ENCODE assay signal across 23 cellular contexts in genomic region chr6:32608374-32608773, GRCh38. TPM values are rescaled to one million over a fixed set of nuclear protein-coding genes. Genes with fewer than 3 reads are reported as not detected.
DNase-seq lines count a peak whose midpoint lies in the region; ATAC-seq and TF ChIP-seq lines count a peak whose summit lies in the region.
"Had no signal": no experiment of that assay in that cellular context is flagged by ENCODE, and none has a peak within 500 bp of the region (broad histone marks: within the 10 kb centered on the region; RNA-seq: fewer than 3 reads in every experiment).

No MANE protein-coding gene starts in this region.

- H3K4me1 ChIP-seq in endodermal cell (ENCODE audit: control insufficient read depth, insufficient read depth, low read length) (no peaks in the 10 kb centered on the region), right lobe of liver (no peaks in the 10 kb centered on the region)
- H3K4me1 ChIP-seq: A549, left ventricle myocardium inferior had no signal

- no peak overlapping the region for H3K9ac ChIP-seq in endodermal cell (ENCODE audit: extremely low read depth, low read length, poor library complexity, severe bottlenecking)

- peaks cover 23% of the 10 kb centered on the region for H3K4me1 Mint-ChIP-seq in activated CD8-positive, alpha-beta T cell treated with anti-CD3 and anti-CD28 coated beads for 36 hours (ENCODE audit: low read depth)
- peaks cover 11% of the 10 kb centered on the region for H3K4me1 Mint-ChIP-seq in activated CD8-positive, alpha-beta T cell treated with anti-CD3 and anti-CD28 coated beads, Interleukin-2, amount 10 ng/mL, durations not matched to agents 7 days and 5 days (ENCODE audit: low read depth)
- H3K4me1 Mint-ChIP-seq in IgD-negative memory B cell (peaks cover 15 to 45% (median 35%) of the 10 kb centered on the region in 3 donors), endodermal cell (no peaks in the 10 kb centered on the region), glutamatergic neuron (ENCODE audit: low read depth, unreplicated experiment) (no peaks in the 10 kb centered on the region)
- peaks cover 52% of the 10 kb centered on the region for H3K4me1 Mint-ChIP-seq in stimulated activated memory B cell treated with anti-CD40 and anti-IgM and Interleukin-4, amounts not matched to agents 10 μg/mL and 1 μg/mL and 100 μg/mL, for 72 hours

- H3K27me3 Mint-ChIP-seq in activated CD8-positive, alpha-beta T cell treated with anti-CD3 and anti-CD28 coated beads for 36 hours = peaks cover 3% of the 10 kb centered on the region
- peaks cover 17% of the 10 kb centered on the region for H3K27me3 Mint-ChIP-seq in activated CD8-positive, alpha-beta T cell treated with anti-CD3 and anti-CD28 coated beads, Interleukin-2, amount 10 ng/mL, durations not matched to agents 7 days and 5 days (ENCODE audit: low read depth)
- H3K27me3 Mint-ChIP-seq in IgD-negative memory B cell (no peaks in the 10 kb centered on the region), endodermal cell (ENCODE audit: insufficient read depth) (peaks cover 6% of the 10 kb centered on the region), glutamatergic neuron (ENCODE audit: unreplicated experiment) (no peaks in the 10 kb centered on the region)
- H3K27me3 Mint-ChIP-seq in stimulated activated memory B cell treated with anti-CD40 and anti-IgM and Interleukin-4, amounts not matched to agents 10 μg/mL and 1 μg/mL and 100 μg/mL, for 72 hours = no peaks in the 10 kb centered on the region
- H3K27me3 Mint-ChIP-seq: effector memory CD8-positive, alpha-beta T cell had no signal

- intact Hi-C loops in activated CD8-positive, alpha-beta T cell treated with anti-CD3 and anti-CD28 coated beads for 36 hours (cut with micrococcal nuclease) = no loop called here
- intact Hi-C loops in right lobe of liver (cut with DNase I) = no loop called here

- H3K9me3 ChIP-seq in endodermal cell (ENCODE audit: control insufficient read depth, low read length) (peaks cover 7% of the 10 kb centered on the region), right lobe of liver (no peaks in the 10 kb centered on the region)
- H3K9me3 ChIP-seq: A549, left ventricle myocardium inferior, mucosa of descending colon, upper lobe of left lung had no signal

- CTCF ChIA-PET in activated CD8-positive, alpha-beta T cell treated with anti-CD3 and anti-CD28 coated beads for 36 hours (lab: Charles Lee) = no interaction called here
- CTCF ChIA-PET in activated CD8-positive, alpha-beta T cell treated with anti-CD3 and anti-CD28 coated beads, Interleukin-2, amount 10 ng/mL, durations not matched to agents 7 days and 5 days (lab: Charles Lee) = interaction anchor here (1.8 kb wide), 1 partner anchor 83 kb away, joined by 3 read pairs; no protein-coding TSS in a partner anchor

- peak; percentile 49 for TF ChIP-seq CTCF in activated CD8-positive, alpha-beta T cell treated with anti-CD3 and anti-CD28 coated beads for 36 hours (IDR thresholded peaks at IDR 0.05)
- TF ChIP-seq CTCF in endodermal cell (conservative IDR thresholded peaks at IDR 0.05) = peak; percentile 79
- TF ChIP-seq CTCF in right lobe of liver (IDR thresholded peaks at IDR 0.05) = peak in 1 of 4 donors; percentile 21
- TF ChIP-seq CTCF in glutamatergic neuron (IDR thresholded peaks at IDR 0.05; ENCODE audit: partially characterized antibody, unreplicated experiment) = no peak

- H3K27me3 ChIP-seq in endodermal cell (ENCODE audit: control insufficient read depth, insufficient read depth, low read length, poor library complexity, severe bottlenecking) (no peaks in the 10 kb centered on the region), right lobe of liver (no peaks in the 10 kb centered on the region)
- H3K27me3 ChIP-seq: upper lobe of left lung had no signal

- H3K27ac ChIP-seq in endodermal cell (ENCODE audit: low read depth, low read length) (no peak overlapping the region), right lobe of liver (no peak overlapping the region)
- H3K27ac ChIP-seq: A549, left ventricle myocardium inferior had no signal

- no peak overlapping the region for H3K4me3 Mint-ChIP-seq in activated CD8-positive, alpha-beta T cell treated with anti-CD3 and anti-CD28 coated beads for 36 hours
- H3K4me3 Mint-ChIP-seq in activated CD8-positive, alpha-beta T cell treated with anti-CD3 and anti-CD28 coated beads, Interleukin-2, amount 10 ng/mL, durations not matched to agents 7 days and 5 days = no peak overlapping the region
- H3K4me3 Mint-ChIP-seq in IgD-negative memory B cell = peak overlapping the region; percentile 5 to 79 (median 62)
- no peak overlapping the region for H3K4me3 Mint-ChIP-seq in endodermal cell
- H3K4me3 Mint-ChIP-seq in stimulated activated memory B cell treated with anti-CD40 and anti-IgM and Interleukin-4, amounts not matched to agents 10 μg/mL and 1 μg/mL and 100 μg/mL, for 72 hours = peak overlapping the region; percentile 19
- H3K4me3 Mint-ChIP-seq in glutamatergic neuron (ENCODE audit: unreplicated experiment) = no peak overlapping the region
- H3K4me3 Mint-ChIP-seq: effector memory CD8-positive, alpha-beta T cell had no signal

- H3K9me3 Mint-ChIP-seq in activated CD8-positive, alpha-beta T cell treated with anti-CD3 and anti-CD28 coated beads for 36 hours = no peaks in the 10 kb centered on the region
- H3K9me3 Mint-ChIP-seq in activated CD8-positive, alpha-beta T cell treated with anti-CD3 and anti-CD28 coated beads, Interleukin-2, amount 10 ng/mL, durations not matched to agents 7 days and 5 days (ENCODE audit: insufficient read depth) = no peaks in the 10 kb centered on the region
- peaks cover 0 to 2% (median 0%) of the 10 kb centered on the region in 3 donors for H3K9me3 Mint-ChIP-seq in IgD-negative memory B cell
- H3K9me3 Mint-ChIP-seq in endodermal cell = peaks cover 8% of the 10 kb centered on the region
- H3K9me3 Mint-ChIP-seq in stimulated activated memory B cell treated with anti-CD40 and anti-IgM and Interleukin-4, amounts not matched to agents 10 μg/mL and 1 μg/mL and 100 μg/mL, for 72 hours = peaks cover 4% of the 10 kb centered on the region
- H3K9me3 Mint-ChIP-seq in glutamatergic neuron (ENCODE audit: unreplicated experiment) = no peaks in the 10 kb centered on the region
- H3K9me3 Mint-ChIP-seq: effector memory CD8-positive, alpha-beta T cell had no signal

- H3K36me3 Mint-ChIP-seq in activated CD8-positive, alpha-beta T cell treated with anti-CD3 and anti-CD28 coated beads for 36 hours (ENCODE audit: low read depth) = no peaks in the 10 kb centered on the region
- H3K36me3 Mint-ChIP-seq in activated CD8-positive, alpha-beta T cell treated with anti-CD3 and anti-CD28 coated beads, Interleukin-2, amount 10 ng/mL, durations not matched to agents 7 days and 5 days (ENCODE audit: low read depth) = peaks cover 3% of the 10 kb centered on the region
- no peaks in the 10 kb centered on the region for H3K36me3 Mint-ChIP-seq in IgD-negative memory B cell
- no peaks in the 10 kb centered on the region for H3K36me3 Mint-ChIP-seq in endodermal cell (ENCODE audit: low read depth)
- peaks cover 6% of the 10 kb centered on the region for H3K36me3 Mint-ChIP-seq in stimulated activated memory B cell treated with anti-CD40 and anti-IgM and Interleukin-4, amounts not matched to agents 10 μg/mL and 1 μg/mL and 100 μg/mL, for 72 hours
- H3K36me3 Mint-ChIP-seq in glutamatergic neuron (ENCODE audit: unreplicated experiment) = no peaks in the 10 kb centered on the region

- no peak for ATAC-seq in activated CD8-positive, alpha-beta T cell treated with anti-CD3 and anti-CD28 coated beads for 36 hours
- ATAC-seq in activated CD8-positive, alpha-beta T cell treated with anti-CD3 and anti-CD28 coated beads, Interleukin-2, amount 10 ng/mL, durations not matched to agents 7 days and 5 days = no peak
- ATAC-seq in stimulated activated memory B cell treated with anti-CD40 and anti-IgM and Interleukin-4, amounts not matched to agents 10 μg/mL and 1 μg/mL and 100 μg/mL, for 72 hours = no peak
- ATAC-seq in right lobe of liver = no peak
- ATAC-seq: A549; effector memory CD8-positive, alpha-beta T cell; mucosa of descending colon; right cardiac atrium had no signal

- TF ChIP-seq POLR2A in right lobe of liver (IDR thresholded peaks at IDR 0.05) = no peak

- no peak for DNase-seq in activated CD8-positive, alpha-beta T cell treated with anti-CD3 and anti-CD28 coated beads for 36 hours
- no peak for DNase-seq in activated CD8-positive, alpha-beta T cell treated with anti-CD3 and anti-CD28 coated beads, Interleukin-2, amount 10 ng/mL, durations not matched to agents 7 days and 5 days
- DNase-seq in endodermal cell (no peak), right lobe of liver (no peak), glutamatergic neuron (no peak)
- DNase-seq in activated T-cell treated with anti-CD3 and anti-CD28 coated beads, Interleukin-2, amount 50 U/mL, for 48 hours = no peak
- DNase-seq: activated CD4-positive, alpha-beta T cell treated with anti-CD3 and anti-CD28 coated beads for 4 hours; activated naive CD4-positive, alpha-beta T cell treated with Interleukin-2 at 50 U/mL for 16 hours; C1 segment of cervical spinal cord; cerebellar nuclear complex; effector memory CD8-positive, alpha-beta T cell; left ventricle myocardium inferior; mucosa of descending colon; NCI-H524 treated with DMSO at 0.1 percent for 48 hours; occipital lobe; right cardiac atrium; stimulated activated naive CD4-positive, alpha-beta T cell; upper lobe of left lung had no signal

- no peaks in the 10 kb centered on the region for H3K36me3 ChIP-seq in endodermal cell (ENCODE audit: control insufficient read depth, insufficient read depth, low read length)
- H3K36me3 ChIP-seq in right lobe of liver = no peaks in the 10 kb centered on the region
- H3K36me3 ChIP-seq: left ventricle myocardium inferior, upper lobe of left lung had no signal

- no peak overlapping the region for H3K27ac Mint-ChIP-seq in activated CD8-positive, alpha-beta T cell treated with anti-CD3 and anti-CD28 coated beads for 36 hours
- no peak overlapping the region for H3K27ac Mint-ChIP-seq in activated CD8-positive, alpha-beta T cell treated with anti-CD3 and anti-CD28 coated beads, Interleukin-2, amount 10 ng/mL, durations not matched to agents 7 days and 5 days
- H3K27ac Mint-ChIP-seq in IgD-negative memory B cell = no peak overlapping the region
- no peak overlapping the region for H3K27ac Mint-ChIP-seq in endodermal cell
- no peak overlapping the region for H3K27ac Mint-ChIP-seq in stimulated activated memory B cell treated with anti-CD40 and anti-IgM and Interleukin-4, amounts not matched to agents 10 μg/mL and 1 μg/mL and 100 μg/mL, for 72 hours
- no peak overlapping the region for H3K27ac Mint-ChIP-seq in glutamatergic neuron (ENCODE audit: unreplicated experiment)

- POLR2A ChIA-PET in activated CD8-positive, alpha-beta T cell treated with anti-CD3 and anti-CD28 coated beads for 36 hours (lab: Charles Lee) = no interaction called here
- POLR2A ChIA-PET in activated CD8-positive, alpha-beta T cell treated with anti-CD3 and anti-CD28 coated beads, Interleukin-2, amount 10 ng/mL, durations not matched to agents 7 days and 5 days (lab: Charles Lee) = no interaction called here

- H3K4me3 ChIP-seq in endodermal cell (ENCODE audit: low read length) = no peak overlapping the region
- no peak overlapping the region for H3K4me3 ChIP-seq in right lobe of liver
- H3K4me3 ChIP-seq: A549, left ventricle myocardium inferior, mucosa of descending colon, upper lobe of left lung had no signal

- 60 to 65% methylated on average over 1 to 3 of the region's 3 CpGs for whole genome bisulfite sequencing in endodermal cell (ENCODE audit: insufficient coverage in 1 of 2, insufficient read length in 1 of 2), 2 experiments
- WGBS in right lobe of liver (ENCODE audit: insufficient coverage, low coverage, low lambda C conversion rate, missing lambda C conversion rate) = 22% methylated on average over 3 of the region's 3 CpGs

RNA-seq across cellular contexts. Expression of gene HLA-DRB1, which starts 18.7 kb away (rescaled TPM):
- total RNA-seq in activated CD8-positive, alpha-beta T cell treated with anti-CD3 and anti-CD28 coated beads for 36 hours = 10 to 100 TPM; 21.8 to 22.7 TPM
- total RNA-seq in activated CD8-positive, alpha-beta T cell treated with anti-CD3 and anti-CD28 coated beads, Interleukin-2, amount 10 ng/mL, durations not matched to agents 7 days and 5 days = 10 to 100 TPM; 46.0 to 50.7 TPM
- polyA plus RNA-seq in IgD-negative memory B cell = 1,928 TPM
- total RNA-seq in endodermal cell (10 to 100 TPM in 1 of 2 donors, 1 to 10 TPM in 1; 9.9 to 14.6 TPM), right lobe of liver (10 to 100 TPM in 5 of 6 experiments, 1 to 10 TPM in 1; 8.3 to 52.8 (median 23.6) TPM), glutamatergic neuron (ENCODE audit: unreplicated experiment) (0.34 TPM)
- 9.0 TPM for polyA plus RNA-seq in endodermal cell (2013, experiment 1 of 2)
- polyA plus RNA-seq in endodermal cell (2013, experiment 2 of 2) = 7.6 TPM
- polyA plus RNA-seq: A549 had no signal

RNA-seq across cellular contexts. Expression of gene HLA-DQA1, which starts 28.8 kb away (rescaled TPM):
- 1 to 10 TPM; 3.4 to 3.9 TPM for total RNA-seq in activated CD8-positive, alpha-beta T cell treated with anti-CD3 and anti-CD28 coated beads for 36 hours
- total RNA-seq in activated CD8-positive, alpha-beta T cell treated with anti-CD3 and anti-CD28 coated beads, Interleukin-2, amount 10 ng/mL, durations not matched to agents 7 days and 5 days = 1 to 10 TPM; 2.7 to 3.4 TPM
- polyA plus RNA-seq in IgD-negative memory B cell = 377 TPM
- total RNA-seq in endodermal cell = under 1 TPM in 1 of 2 donors, not detected in 1; 0.97 TPM
- polyA plus RNA-seq in endodermal cell (2013, experiment 1 of 2) = 0.25 TPM
- polyA plus RNA-seq in endodermal cell (2013, experiment 2 of 2) = not detected
- 10 to 100 TPM in 3 of 6 experiments, under 1 TPM in 3; 0.31 to 15.9 (median 5.4) TPM for total RNA-seq in right lobe of liver
- not detected for total RNA-seq in glutamatergic neuron (ENCODE audit: unreplicated experiment)
- total RNA-seq: astrocyte, H4 had no signal
- polyA plus RNA-seq: A549 had no signal

RNA-seq across cellular contexts. Expression of gene HLA-DQB1, which starts 58.1 kb away (rescaled TPM):
- total RNA-seq in activated CD8-positive, alpha-beta T cell treated with anti-CD3 and anti-CD28 coated beads for 36 hours = 1 to 10 TPM; 5.3 to 6.9 TPM
- total RNA-seq in activated CD8-positive, alpha-beta T cell treated with anti-CD3 and anti-CD28 coated beads, Interleukin-2, amount 10 ng/mL, durations not matched to agents 7 days and 5 days = 10 to 100 TPM; 13.4 to 15.1 TPM
- 155 TPM for polyA plus RNA-seq in IgD-negative memory B cell
- 10 to 100 TPM in 1 of 2 donors, 1 to 10 TPM in 1; 2.2 to 11.1 TPM for total RNA-seq in endodermal cell
- polyA plus RNA-seq in endodermal cell (2013, experiment 1 of 2) = 4.8 TPM
- 5.9 TPM for polyA plus RNA-seq in endodermal cell (2013, experiment 2 of 2)
- total RNA-seq in right lobe of liver = 10 to 100 TPM in 2 of 6 experiments, 1 to 10 TPM in 1, under 1 TPM in 2, not detected in 1; 0.33 to 14.7 (median 1.7) TPM
- total RNA-seq in glutamatergic neuron (ENCODE audit: unreplicated experiment) = not detected
- total RNA-seq: H4 had no signal
- polyA plus RNA-seq: A549 had no signal

Comparison
In these comparisons a context has a peak if more than half of its experiments do, and no peak if none do; other contexts are left out.
1. H3K4me3 Mint-ChIP-seq: peak in IgD-negative memory B cell (4 of 4) and stimulated activated memory B cell treated with anti-CD40 and anti-IgM and Interleukin-4, amounts not matched to agents 10 μg/mL and 1 μg/mL and 100 μg/mL, for 72 hours (single experiment); none in activated CD8-positive, alpha-beta T cell treated with anti-CD3 and anti-CD28 coated beads for 36 hours (single experiment), activated CD8-positive, alpha-beta T cell treated with anti-CD3 and anti-CD28 coated beads, Interleukin-2, amount 10 ng/mL, durations not matched to agents 7 days and 5 days (single experiment), endodermal cell (single experiment) and glutamatergic neuron (single experiment).